In genomic region chr2:163801499-163801893, GRCh38 we compare ENCODE assay signal across 1 cellular context.
TF ChIP-seq lines count a peak whose summit lies in the region.

No MANE protein-coding gene starts in this region.

TF ChIP-seq in neural cell, 6 proteins besides CTCF, POLR2A, EP300 and RAD21 (continued from another document):
- TF ChIP-seq TAF1 (IDR thresholded peaks at IDR 0.05; ENCODE audit: low read depth) (no peak), SMC3 (conservative IDR thresholded peaks at IDR 0.05; ENCODE audit: poor library complexity) (no peak)
TF ChIP-seq in neural cell: peak in this region for 0.
